10 cellular contexts compared by ENCODE assay signal in genomic region chr15:68526269-68526668, GRCh38. TPM values are rescaled to one million over a fixed set of nuclear protein-coding genes. Genes with fewer than 3 reads are reported as not detected.
DNase-seq lines count a peak whose midpoint lies in the region; ATAC-seq and TF ChIP-seq lines count a peak whose summit lies in the region.
"Had no signal": no experiment of that assay in that cellular context is flagged by ENCODE, and none has a peak within 500 bp of the region (broad histone marks: within the 10 kb centered on the region; RNA-seq: fewer than 3 reads in every experiment).

No MANE protein-coding gene starts in this region.

- no peaks in the 10 kb centered on the region for H3K9me3 ChIP-seq in prostate gland
- no peaks in the 10 kb centered on the region for H3K9me3 ChIP-seq in ovary

- TF ChIP-seq CTCF in astrocyte of the spinal cord (IDR thresholded peaks at IDR 0.05; ENCODE audit: low read depth, low read length) (no peak), prostate gland (IDR thresholded peaks at IDR 0.05) (no peak), ovary (IDR thresholded peaks at IDR 0.05) (no peak)

- peak; percentile 47 for ATAC-seq in GM18909 (IDR thresholded peaks at IDR 0.05; ENCODE audit: poor library complexity, unreplicated experiment)
- ATAC-seq in HG03354 (IDR thresholded peaks at IDR 0.05; ENCODE audit: poor library complexity, severe bottlenecking, unreplicated experiment): peak; percentile 79

- in situ Hi-C loops in astrocyte of the spinal cord (cut with HindIII; ENCODE audit: low sequenced_read_pairs): no loop called here

- H3K27me3 ChIP-seq in prostate gland (replicated peaks; ENCODE audit: insufficient read depth) (no peaks in the 10 kb centered on the region), ovary (no peaks in the 10 kb centered on the region)
- H3K27me3 ChIP-seq: neural progenitor cell had no signal

- H3K36me3 ChIP-seq in prostate gland (no peaks in the 10 kb centered on the region), ovary (no peaks in the 10 kb centered on the region)
- H3K36me3 ChIP-seq: neural progenitor cell had no signal

- peak; percentile 72 for DNase-seq in A172 (ENCODE audit: low spot score)
- DNase-seq in astrocyte of the spinal cord (ENCODE audit: low read depth, low spot score): peak; percentile 71
- DNase-seq in prostate gland (ENCODE audit: low spot score): no peak
- no peak for DNase-seq in NCI-H187 treated with DMSO at 0.1 percent for 48 hours (lab: John Stamatoyannopoulos, UW)
- no peak for DNase-seq in ovary
- DNase-seq in cardiac septum (ENCODE audit: low spot score): no peak
- DNase-seq: activated effector memory CD4-positive, alpha-beta T cell treated with anti-CD3 and anti-CD28 coated beads, Interleukin-2, amount 50 U/mL, for 16 hours had no signal

- H3K4me3 ChIP-seq in astrocyte of the spinal cord (ENCODE audit: low read depth, low read length) (no peak overlapping the region), prostate gland (no peak overlapping the region), ovary (no peak overlapping the region)
- H3K4me3 ChIP-seq: neural progenitor cell had no signal

- H3K4me1 ChIP-seq in prostate gland (replicated peaks) (no peaks in the 10 kb centered on the region), ovary (ENCODE audit: insufficient read depth) (no peaks in the 10 kb centered on the region)
- H3K4me1 ChIP-seq: neural progenitor cell had no signal

- H3K27ac ChIP-seq in prostate gland: no peak overlapping the region
- no peak overlapping the region for H3K27ac ChIP-seq in ovary
- H3K27ac ChIP-seq: neural progenitor cell had no signal

- TF ChIP-seq POLR2A in prostate gland (IDR thresholded peaks at IDR 0.05) (no peak), ovary (IDR thresholded peaks at IDR 0.05) (no peak)

- TF ChIP-seq EP300 in ovary (IDR thresholded peaks at IDR 0.05): no peak

- intact Hi-C loops in prostate gland (cut with DNase I): no loop called here
- intact Hi-C loops in ovary (cut with DNase I): no loop called here
- intact Hi-C loops in cardiac septum (cut with DNase I): no loop called here

RNA-seq across cellular contexts. Expression of gene CORO2B, which starts 52.5 kb away (rescaled TPM):
- total RNA-seq in A172 (2014; rRNA removed; shearing (Covaris generic)): 0.43 and 1.2 TPM in 2 replicates
- 1 to 10 TPM in 1 of 2 donors, under 1 TPM in 1; 0.50 to 1.4 TPM for total RNA-seq in prostate gland
- total RNA-seq in ovary: 10 to 100 TPM in 6 of 7 donors, 1 to 10 TPM in 1; 7.5 to 61.0 (median 22.8) TPM
- polyA plus RNA-seq in ovary: 10 to 100 TPM; 11.3 to 12.4 TPM
- total RNA-seq in cardiac septum: 2.7 TPM

Comparison
In these comparisons a context has a peak if more than half of its experiments do, and no peak if none do; other contexts are left out.
1. DNase-seq: peak in A172 (single experiment) and astrocyte of the spinal cord (single experiment); none in prostate gland (single experiment), NCI-H187 treated with DMSO at 0.1 percent for 48 hours (single experiment), ovary (0 of 5) and cardiac septum (single experiment).